In genomic region chr2:171921970-171922229, GRCh38 we compare ENCODE assay signal across 8 cellular contexts. TPM values are rescaled to one million over a fixed set of nuclear protein-coding genes. Genes with fewer than 3 reads are reported as not detected.
A peak's percentile ranks its signal among the peaks of the same experiment; 100 is the strongest.
DNase-seq lines count a peak whose midpoint lies in the region; ATAC-seq and TF ChIP-seq lines count a peak whose summit lies in the region.

No MANE protein-coding gene starts in this region.

- H2AK5ac ChIP-seq in mesenchymal stem cell (ENCODE audit: low read length, severe bottlenecking), result no peak overlapping the region

- no peaks in the 10 kb centered on the region for H3K9me3 ChIP-seq in heart right ventricle
- no peaks in the 10 kb centered on the region for H3K9me3 ChIP-seq in mesenchymal stem cell (ENCODE audit: control insufficient read depth, low read length)
- no peaks in the 10 kb centered on the region for H3K9me3 ChIP-seq in aorta (ENCODE audit: control insufficient read depth, low read length)

- H3K27me3 ChIP-seq in heart right ventricle, result no peaks in the 10 kb centered on the region
- no peaks in the 10 kb centered on the region for H3K27me3 ChIP-seq in mesenchymal stem cell (ENCODE audit: control insufficient read depth in 1 of 2, insufficient read depth in 1 of 2, low read length in 2 of 2)
- no peaks in the 10 kb centered on the region for H3K27me3 ChIP-seq in aorta (ENCODE audit: control insufficient read depth in 1 of 2, insufficient read depth in 2 of 2, low read length in 1 of 2)

- H4K8ac ChIP-seq in mesenchymal stem cell (ENCODE audit: low read length), result peak overlapping the region; percentile 87

- DNase-seq in heart right ventricle (no peak), left cardiac atrium (no peak), astrocyte of the cerebellum (ENCODE audit: low read depth) (no peak), mesenchymal stem cell (no peak), aorta (no peak), NCI-H1694 (lab: John Stamatoyannopoulos, UW) (no peak), NCI-H1048 (lab: John Stamatoyannopoulos, UW) (no peak)
- no peak for DNase-seq in stimulated activated CD8-positive, alpha-beta memory T cell treated with anti-CD3 and anti-CD28 coated beads, Interleukin-4, amount 100 ng/mL, for 48 hours

- H3K9ac ChIP-seq in mesenchymal stem cell (ENCODE audit: low read length), result peak overlapping the region; percentile 97

- peaks cover 5% of the 10 kb centered on the region for H3K79me1 ChIP-seq in mesenchymal stem cell (replicated peaks; ENCODE audit: low read length, poor library complexity, severe bottlenecking)

- H4K91ac ChIP-seq in mesenchymal stem cell (ENCODE audit: low read length), result no peak overlapping the region

- H3K36me3 ChIP-seq in heart right ventricle (peaks cover 0 to 25% (median under 1%) of the 10 kb centered on the region in 9 donors), mesenchymal stem cell (ENCODE audit: control insufficient read depth in 1 of 2, insufficient read depth in 2 of 2, low read depth in 1 of 2, low read length in 2 of 2) (peaks cover 0 to 10% of the 10 kb centered on the region in 2 experiments), aorta (ENCODE audit: control insufficient read depth in 1 of 2, insufficient read depth in 2 of 2, low read length in 1 of 2) (no peaks in the 10 kb centered on the region)

- H3K4ac ChIP-seq in mesenchymal stem cell (ENCODE audit: low read depth in 1 of 2, low read length in 2 of 2), result peak overlapping the region in 1 of 2 experiments; percentile 61

- no peak overlapping the region for H2BK5ac ChIP-seq in mesenchymal stem cell (ENCODE audit: low read depth, low read length, poor library complexity, severe bottlenecking)

- no peak overlapping the region for H2BK15ac ChIP-seq in mesenchymal stem cell (ENCODE audit: low read depth, poor library complexity, severe bottlenecking)

- H2BK12ac ChIP-seq in mesenchymal stem cell (ENCODE audit: low read length in 2 of 2), result no peak overlapping the region

- H2AFZ ChIP-seq in mesenchymal stem cell (ENCODE audit: low read depth, low read length), result peak overlapping the region; percentile 58

- H3K18ac ChIP-seq in mesenchymal stem cell (ENCODE audit: low read depth in 1 of 2, low read length in 2 of 2), result peak overlapping the region in 1 of 2 experiments; percentile 19

- no peak overlapping the region for H3K23ac ChIP-seq in mesenchymal stem cell (ENCODE audit: low read length in 2 of 2)

- H3K27ac ChIP-seq in heart right ventricle (peak overlapping the region in 9 of 10 donors; percentile 57 to 95 (median 92)), mesenchymal stem cell (ENCODE audit: low read length, poor library complexity, severe bottlenecking) (peak overlapping the region; percentile 68), aorta (ENCODE audit: low read depth in 1 of 2, low read length in 2 of 2) (peak overlapping the region; percentile 1 to 20)

- H3K4me3 ChIP-seq in heart right ventricle (peak overlapping the region in 9 of 10 donors; percentile 68 to 94 (median 87)), astrocyte of the cerebellum (ENCODE audit: low read depth, low read length) (peak overlapping the region; percentile 74), mesenchymal stem cell (ENCODE audit: insufficient read depth in 1 of 2, low read depth in 1 of 2, low read length in 2 of 2) (peak overlapping the region in 1 of 2 experiments; percentile 97), aorta (ENCODE audit: low read length in 2 of 2) (no peak overlapping the region)

- no peak for TF ChIP-seq CTCF in heart right ventricle (IDR thresholded peaks at IDR 0.05)
- TF ChIP-seq CTCF in astrocyte of the cerebellum (IDR thresholded peaks at IDR 0.05; ENCODE audit: low read depth, low read length, missing control alignments), result no peak

- WGBS in heart right ventricle, 2 donors, result 14 to 15% methylated on average over 5 of the region's 5 CpGs
- 17% methylated on average over 5 of the region's 5 CpGs for WGBS in mesenchymal stem cell
- whole genome bisulfite sequencing in aorta, 2 donors, result 14 to 16% methylated on average over 5 of the region's 5 CpGs

- H3K14ac ChIP-seq in mesenchymal stem cell (ENCODE audit: low read length in 2 of 2), result no peak overlapping the region

- H3K4me2 ChIP-seq in mesenchymal stem cell (ENCODE audit: low read length, poor library complexity, severe bottlenecking), result peak overlapping the region; percentile 88

- intact Hi-C loops in heart right ventricle (cut with DNase I) (loop anchor here in 4 of 10 donors (1.0 to 10.0 kb wide), 3 partner anchors 27 to 183 kb away; partner anchors contain the start of genes SLC25A12 (in 3 of the 4) and DLX2 (in 1 of the 4)), left cardiac atrium (cut with DNase I) (no loop called here), aorta (cut with DNase I) (loop anchor here in 1 of 2 donors (2.0 kb wide), 2 partner anchors 27 to 79 kb away; partner anchors contain the start of gene SLC25A12)

- H3K4me1 ChIP-seq in heart right ventricle, result peaks cover 7 to 34% (median 24%) of the 10 kb centered on the region in 9 donors
- peaks cover 8% of the 10 kb centered on the region for H3K4me1 ChIP-seq in mesenchymal stem cell (ENCODE audit: control insufficient read depth, insufficient read depth, low read depth, low read length)
- H3K4me1 ChIP-seq in aorta (ENCODE audit: control insufficient read depth in 1 of 2, insufficient read depth in 2 of 2, low read length in 2 of 2), result no peaks in the 10 kb centered on the region

- H2BK120ac ChIP-seq in mesenchymal stem cell (ENCODE audit: low read depth, low read length), result no peak overlapping the region

- in situ Hi-C loops in astrocyte of the cerebellum (cut with HindIII; ENCODE audit: low sequenced_read_pairs), result no loop called here

- ATAC-seq in heart right ventricle (peak in 2 of 8 donors; percentile 3 to 32), left cardiac atrium (no peak), aorta (ENCODE audit: low FRiP score) (no peak)

RNA-seq across cellular contexts. Expression of gene HAT1, which starts 0.4 kb away (rescaled TPM):
- total RNA-seq in heart right ventricle (10 to 100 TPM; 25.0 to 45.5 (median 36.6) TPM), left cardiac atrium (10 to 100 TPM; 32.2 to 37.4 TPM), aorta (10 to 100 TPM; 27.8 to 32.6 TPM)
- polyA plus RNA-seq in heart right ventricle (10 to 100 TPM in 1 of 2 donors, 1 to 10 TPM in 1; 6.2 to 40.1 TPM), aorta (10 to 100 TPM; 23.8 to 29.0 TPM)
- polyA plus RNA-seq in mesenchymal stem cell (2013, experiment 1 of 2), result 26.5 TPM
- 29.2 TPM for polyA plus RNA-seq in mesenchymal stem cell (2013, experiment 2 of 2)

RNA-seq across cellular contexts. Expression of gene SLC25A12, which starts 27.9 kb away (rescaled TPM):
- total RNA-seq in heart right ventricle (100 to 1,000 TPM in 9 of 10 donors, 10 to 100 TPM in 1; 86.4 to 169 (median 123) TPM), left cardiac atrium (100 to 1,000 TPM in 1 of 2 donors, 10 to 100 TPM in 1; 65.6 to 101 TPM), aorta (10 to 100 TPM; 24.1 to 34.6 TPM)
- polyA plus RNA-seq in heart right ventricle (10 to 100 TPM; 37.5 to 37.6 TPM), aorta (10 to 100 TPM; 10.8 to 27.6 TPM)
- 14.0 TPM for polyA plus RNA-seq in mesenchymal stem cell (2013, experiment 1 of 2)
- polyA plus RNA-seq in mesenchymal stem cell (2013, experiment 2 of 2), result 13.7 TPM

Comparison
In these comparisons a context has a peak if more than half of its experiments do, and no peak if none do; other contexts are left out.
1. H3K27ac ChIP-seq: peak in every context shown above with its lines; median percentile 92 in heart right ventricle; 68 in mesenchymal stem cell; 10 in aorta.
2. H3K4me3 ChIP-seq: peak in heart right ventricle (9 of 10) and astrocyte of the cerebellum (single experiment); none in aorta (0 of 2).